ENCODE assay signal across 14 cellular contexts in the genomic region with DNA sequence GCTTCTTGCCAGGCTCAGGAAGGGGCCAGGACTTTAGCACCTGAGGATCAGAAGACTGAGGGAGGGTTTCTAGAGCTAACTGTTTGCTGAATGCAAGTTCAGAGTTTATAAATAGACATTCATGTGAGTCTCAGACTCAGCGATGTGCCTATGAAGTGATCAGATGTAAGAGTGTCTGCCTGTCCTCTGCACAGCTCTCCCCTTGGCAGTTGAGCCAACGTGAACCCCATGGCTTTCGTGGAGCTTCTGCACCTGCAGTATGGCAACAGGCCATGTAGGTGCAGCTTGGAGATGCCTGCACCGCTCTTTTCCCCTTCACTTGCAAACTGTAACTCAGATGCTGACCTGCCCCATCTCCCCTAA.
"Had no signal": no experiment of that assay in that cellular context is flagged by ENCODE, and none has a peak within 500 bp of the region (broad histone marks: within the 10 kb centered on the region; RNA-seq: fewer than 3 reads in every experiment).

No MANE protein-coding gene starts in this region.

- H3K36me3 ChIP-seq: esophagus squamous epithelium, ovary, thyroid gland, vagina had no signal

- H3K27ac Mint-ChIP-seq: activated naive CD4-positive, alpha-beta T cell treated with anti-CD3 and anti-CD28 coated beads, Interleukin-2, amount 10 ng/mL, durations not matched to agents 7 days and 5 days; immature natural killer cell; natural killer cell had no signal

- ATAC-seq: mucosa of descending colon, natural killer cell had no signal

- DNase-seq: activated CD4-positive, alpha-beta T cell treated with anti-CD3 and anti-CD28 coated beads, Interleukin-2, amount 50 U/mL, for 1 hour; activated CD4-positive, CD25-positive, alpha-beta regulatory T cell; activated naive CD4-positive, alpha-beta T cell treated with anti-CD3 and anti-CD28 coated beads, Interleukin-2, amount 10 ng/mL, durations not matched to agents 7 days and 5 days; adrenal gland; esophagus squamous epithelium; foreskin fibroblast; immature natural killer cell; mucosa of descending colon; natural killer cell; ovary; stimulated activated CD4-positive, alpha-beta T cell treated with anti-CD3 and anti-CD28 coated beads, Interleukin-15, amount 100 ng/mL, for 24 hours; stimulated activated CD4-positive, alpha-beta T cell treated with anti-CD3 and anti-CD28 coated beads, Interleukin-4, amount 100 ng/mL, for 24 hours; thyroid gland had no signal

- H3K4me3 ChIP-seq: adrenal gland, esophagus squamous epithelium, mucosa of descending colon, ovary, thyroid gland, vagina had no signal

- H3K9me3 ChIP-seq: adrenal gland, esophagus squamous epithelium, mucosa of descending colon, ovary, thyroid gland, vagina had no signal

- H3K4me1 ChIP-seq: adrenal gland, vagina had no signal

- H3K36me3 Mint-ChIP-seq: activated naive CD4-positive, alpha-beta T cell treated with anti-CD3 and anti-CD28 coated beads, Interleukin-2, amount 10 ng/mL, durations not matched to agents 7 days and 5 days; immature natural killer cell; natural killer cell had no signal

- H3K9me3 Mint-ChIP-seq: activated naive CD4-positive, alpha-beta T cell treated with anti-CD3 and anti-CD28 coated beads, Interleukin-2, amount 10 ng/mL, durations not matched to agents 7 days and 5 days; immature natural killer cell; natural killer cell had no signal

- H3K27me3 ChIP-seq: adrenal gland, esophagus squamous epithelium, ovary, thyroid gland, vagina had no signal

- H3K27ac ChIP-seq: adrenal gland, esophagus squamous epithelium, ovary, thyroid gland, vagina had no signal

- H3K4me1 Mint-ChIP-seq: immature natural killer cell, natural killer cell had no signal

- H3K4me3 Mint-ChIP-seq: activated naive CD4-positive, alpha-beta T cell treated with anti-CD3 and anti-CD28 coated beads, Interleukin-2, amount 10 ng/mL, durations not matched to agents 7 days and 5 days; immature natural killer cell; natural killer cell had no signal
